ENCODE assay signal across 1 cellular context in the genomic region with DNA sequence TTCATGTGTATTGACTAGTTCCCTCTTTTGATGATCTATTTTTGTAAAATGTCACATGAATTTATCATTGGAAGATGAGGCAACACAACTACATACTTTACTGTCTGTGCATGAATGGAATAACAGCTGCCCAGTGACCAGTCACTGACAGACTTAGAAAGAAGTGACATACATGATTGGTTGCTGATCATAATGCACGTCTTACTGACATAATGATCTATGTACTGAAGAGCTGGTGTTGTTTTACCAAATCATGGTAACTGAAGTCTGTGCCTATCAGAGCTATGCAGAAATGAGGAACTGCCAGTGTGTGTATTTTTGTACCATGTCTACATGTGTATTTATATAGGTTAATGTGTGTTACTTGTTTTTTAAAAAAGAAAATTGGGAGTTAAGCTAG.
TF ChIP-seq lines count a peak whose summit lies in the region.

No MANE protein-coding gene starts in this region.

TF ChIP-seq in WTC11, 78 proteins besides CTCF, POLR2A, EP300 and RAD21 (continued from another document):
- TF ChIP-seq, protein P1, sequence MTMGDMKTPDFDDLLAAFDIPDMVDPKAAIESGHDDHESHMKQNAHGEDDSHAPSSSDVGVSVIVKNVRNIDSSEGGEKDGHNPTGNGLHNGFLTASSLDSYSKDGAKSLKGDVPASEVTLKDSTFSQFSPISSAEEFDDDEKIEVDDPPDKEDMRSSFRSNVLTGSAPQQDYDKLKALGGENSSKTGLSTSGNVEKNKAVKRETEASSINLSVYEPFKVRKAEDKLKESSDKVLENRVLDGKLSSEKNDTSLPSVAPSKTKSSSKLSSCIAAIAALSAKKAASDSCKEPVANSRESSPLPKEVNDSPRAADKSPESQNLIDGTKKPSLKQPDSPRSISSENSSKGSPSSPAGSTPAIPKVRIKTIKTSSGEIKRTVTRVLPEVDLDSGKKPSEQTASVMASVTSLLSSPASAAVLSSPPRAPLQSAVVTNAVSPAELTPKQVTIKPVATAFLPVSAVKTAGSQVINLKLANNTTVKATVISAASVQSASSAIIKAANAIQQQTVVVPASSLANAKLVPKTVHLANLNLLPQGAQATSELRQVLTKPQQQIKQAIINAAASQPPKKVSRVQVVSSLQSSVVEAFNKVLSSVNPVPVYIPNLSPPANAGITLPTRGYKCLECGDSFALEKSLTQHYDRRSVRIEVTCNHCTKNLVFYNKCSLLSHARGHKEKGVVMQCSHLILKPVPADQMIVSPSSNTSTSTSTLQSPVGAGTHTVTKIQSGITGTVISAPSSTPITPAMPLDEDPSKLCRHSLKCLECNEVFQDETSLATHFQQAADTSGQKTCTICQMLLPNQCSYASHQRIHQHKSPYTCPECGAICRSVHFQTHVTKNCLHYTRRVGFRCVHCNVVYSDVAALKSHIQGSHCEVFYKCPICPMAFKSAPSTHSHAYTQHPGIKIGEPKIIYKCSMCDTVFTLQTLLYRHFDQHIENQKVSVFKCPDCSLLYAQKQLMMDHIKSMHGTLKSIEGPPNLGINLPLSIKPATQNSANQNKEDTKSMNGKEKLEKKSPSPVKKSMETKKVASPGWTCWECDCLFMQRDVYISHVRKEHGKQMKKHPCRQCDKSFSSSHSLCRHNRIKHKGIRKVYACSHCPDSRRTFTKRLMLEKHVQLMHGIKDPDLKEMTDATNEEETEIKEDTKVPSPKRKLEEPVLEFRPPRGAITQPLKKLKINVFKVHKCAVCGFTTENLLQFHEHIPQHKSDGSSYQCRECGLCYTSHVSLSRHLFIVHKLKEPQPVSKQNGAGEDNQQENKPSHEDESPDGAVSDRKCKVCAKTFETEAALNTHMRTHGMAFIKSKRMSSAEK (CRISPR knock-in tag; IDR thresholded peaks at IDR 0.05; ENCODE audit: borderline replicate concordance) = no peak
- TF ChIP-seq, protein P2, sequence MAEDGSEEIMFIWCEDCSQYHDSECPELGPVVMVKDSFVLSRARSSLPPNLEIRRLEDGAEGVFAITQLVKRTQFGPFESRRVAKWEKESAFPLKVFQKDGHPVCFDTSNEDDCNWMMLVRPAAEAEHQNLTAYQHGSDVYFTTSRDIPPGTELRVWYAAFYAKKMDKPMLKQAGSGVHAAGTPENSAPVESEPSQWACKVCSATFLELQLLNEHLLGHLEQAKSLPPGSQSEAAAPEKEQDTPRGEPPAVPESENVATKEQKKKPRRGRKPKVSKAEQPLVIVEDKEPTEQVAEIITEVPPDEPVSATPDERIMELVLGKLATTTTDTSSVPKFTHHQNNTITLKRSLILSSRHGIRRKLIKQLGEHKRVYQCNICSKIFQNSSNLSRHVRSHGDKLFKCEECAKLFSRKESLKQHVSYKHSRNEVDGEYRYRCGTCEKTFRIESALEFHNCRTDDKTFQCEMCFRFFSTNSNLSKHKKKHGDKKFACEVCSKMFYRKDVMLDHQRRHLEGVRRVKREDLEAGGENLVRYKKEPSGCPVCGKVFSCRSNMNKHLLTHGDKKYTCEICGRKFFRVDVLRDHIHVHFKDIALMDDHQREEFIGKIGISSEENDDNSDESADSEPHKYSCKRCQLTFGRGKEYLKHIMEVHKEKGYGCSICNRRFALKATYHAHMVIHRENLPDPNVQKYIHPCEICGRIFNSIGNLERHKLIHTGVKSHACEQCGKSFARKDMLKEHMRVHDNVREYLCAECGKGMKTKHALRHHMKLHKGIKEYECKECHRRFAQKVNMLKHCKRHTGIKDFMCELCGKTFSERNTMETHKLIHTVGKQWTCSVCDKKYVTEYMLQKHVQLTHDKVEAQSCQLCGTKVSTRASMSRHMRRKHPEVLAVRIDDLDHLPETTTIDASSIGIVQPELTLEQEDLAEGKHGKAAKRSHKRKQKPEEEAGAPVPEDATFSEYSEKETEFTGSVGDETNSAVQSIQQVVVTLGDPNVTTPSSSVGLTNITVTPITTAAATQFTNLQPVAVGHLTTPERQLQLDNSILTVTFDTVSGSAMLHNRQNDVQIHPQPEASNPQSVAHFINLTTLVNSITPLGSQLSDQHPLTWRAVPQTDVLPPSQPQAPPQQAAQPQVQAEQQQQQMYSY (CRISPR knock-in tag; IDR thresholded peaks at IDR 0.05) = no peak
- TF ChIP-seq, protein P3, sequence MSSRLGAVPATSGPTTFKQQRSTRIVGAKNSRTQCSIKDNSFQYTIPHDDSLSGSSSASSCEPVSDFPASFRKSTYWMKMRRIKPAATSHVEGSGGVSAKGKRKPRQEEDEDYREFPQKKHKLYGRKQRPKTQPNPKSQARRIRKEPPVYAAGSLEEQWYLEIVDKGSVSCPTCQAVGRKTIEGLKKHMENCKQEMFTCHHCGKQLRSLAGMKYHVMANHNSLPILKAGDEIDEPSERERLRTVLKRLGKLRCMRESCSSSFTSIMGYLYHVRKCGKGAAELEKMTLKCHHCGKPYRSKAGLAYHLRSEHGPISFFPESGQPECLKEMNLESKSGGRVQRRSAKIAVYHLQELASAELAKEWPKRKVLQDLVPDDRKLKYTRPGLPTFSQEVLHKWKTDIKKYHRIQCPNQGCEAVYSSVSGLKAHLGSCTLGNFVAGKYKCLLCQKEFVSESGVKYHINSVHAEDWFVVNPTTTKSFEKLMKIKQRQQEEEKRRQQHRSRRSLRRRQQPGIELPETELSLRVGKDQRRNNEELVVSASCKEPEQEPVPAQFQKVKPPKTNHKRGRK (CRISPR knock-in tag; IDR thresholded peaks at IDR 0.05; ENCODE audit: borderline replicate concordance) = no peak
- TF ChIP-seq ZNF423 (CRISPR knock-in tag; IDR thresholded peaks at IDR 0.05) (no peak), ESRRA (CRISPR knock-in tag; IDR thresholded peaks at IDR 0.05; ENCODE audit: borderline replicate concordance) (no peak), FOXP4 (CRISPR knock-in tag; IDR thresholded peaks at IDR 0.05) (no peak), ZNF232 (CRISPR knock-in tag; IDR thresholded peaks at IDR 0.05) (no peak)
- TF ChIP-seq, protein P4, sequence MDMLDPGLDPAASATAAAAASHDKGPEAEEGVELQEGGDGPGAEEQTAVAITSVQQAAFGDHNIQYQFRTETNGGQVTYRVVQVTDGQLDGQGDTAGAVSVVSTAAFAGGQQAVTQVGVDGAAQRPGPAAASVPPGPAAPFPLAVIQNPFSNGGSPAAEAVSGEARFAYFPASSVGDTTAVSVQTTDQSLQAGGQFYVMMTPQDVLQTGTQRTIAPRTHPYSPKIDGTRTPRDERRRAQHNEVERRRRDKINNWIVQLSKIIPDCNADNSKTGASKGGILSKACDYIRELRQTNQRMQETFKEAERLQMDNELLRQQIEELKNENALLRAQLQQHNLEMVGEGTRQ (CRISPR knock-in tag; IDR thresholded peaks at IDR 0.05) = no peak
